In genomic region chr1:58883888-58884482, GRCh38 we compare ENCODE assay signal across 1 cellular context.
TF ChIP-seq lines count a peak whose summit lies in the region.

No MANE protein-coding gene starts in this region.

TF ChIP-seq in K562, 482 proteins besides CTCF, POLR2A, EP300 and RAD21 (continued from another document and continues in another):
- TF ChIP-seq REST (CRISPR knock-in tag; IDR thresholded peaks at IDR 0.05; ENCODE audit: low read depth) (no peak), TFAM (CRISPR knock-in tag; conservative IDR thresholded peaks at IDR 0.05) (no peak), POLR2G (IDR thresholded peaks at IDR 0.05; ENCODE audit: low read depth, low read length) (0 out of 2 replicates have a peak, but pooled peaks have one; percentile 9), MYC (IDR thresholded peaks at IDR 0.05; ENCODE audit: low read depth, low read length) (peak; percentile 99), MYC (CRISPR knock-in tag; IDR thresholded peaks at IDR 0.05; ENCODE audit: borderline replicate concordance, low read depth) (no peak), SRSF1 (IDR thresholded peaks at IDR 0.05; ENCODE audit: low read depth, low read length) (no peak), RBFOX2 (IDR thresholded peaks at IDR 0.05; ENCODE audit: low read depth, low read length) (peak; percentile 31; the same call in 1 of the 2 replicates), RBM25 (IDR thresholded peaks at IDR 0.05; ENCODE audit: low read depth, low read length, severe bottlenecking) (peak; percentile 100), NR3C1 (CRISPR knock-in tag; IDR thresholded peaks at IDR 0.05) (no peak), CEBPZ (IDR thresholded peaks at IDR 0.05; ENCODE audit: borderline replicate concordance, low read depth, low read length) (no peak), ZNF212 (CRISPR knock-in tag; IDR thresholded peaks at IDR 0.05) (no peak), SP2 (IDR thresholded peaks at IDR 0.05; ENCODE audit: extremely low read depth, low read depth, low read length, poor library complexity, severe bottlenecking) (no peak), TARDBP (IDR thresholded peaks at IDR 0.05) (no peak), ELF1 (tag; IDR thresholded peaks at IDR 0.05) (no peak), TAF1 (IDR thresholded peaks at IDR 0.05; ENCODE audit: control insufficient read depth, extremely low read depth, insufficient read depth, low read length, severe bottlenecking) (peak; percentile 28), ZNF324 (CRISPR knock-in tag; IDR thresholded peaks at IDR 0.05) (no peak), HDAC2 (IDR thresholded peaks at IDR 0.05) (peak; percentile 100), ZNF282 (CRISPR knock-in tag; IDR thresholded peaks at IDR 0.05) (no peak), MLLT1 (IDR thresholded peaks at IDR 0.05) (peak in 1 of 2 experiments; percentile 36; a peak in 2 of 4 replicates), TEAD1 (CRISPR knock-in tag; IDR thresholded peaks at IDR 0.05) (peak in 1 of 2 experiments; percentile 10; a peak in 2 of 4 replicates), CHD1 (IDR thresholded peaks at IDR 0.05; ENCODE audit: low read length) (peak; percentile 33), ZC3H4 (CRISPR knock-in tag; IDR thresholded peaks at IDR 0.05; ENCODE audit: borderline replicate concordance) (no peak), RFX7 (CRISPR knock-in tag; IDR thresholded peaks at IDR 0.05) (no peak), ZNF77 (CRISPR knock-in tag; IDR thresholded peaks at IDR 0.05) (no peak), MEIS2 (IDR thresholded peaks at IDR 0.05; ENCODE audit: partially characterized antibody) (peak; percentile 92), ZNF507 (tag; conservative IDR thresholded peaks at IDR 0.05) (0 out of 2 replicates have a peak, but pooled peaks have one; percentile 8), L3MBTL2 (IDR thresholded peaks at IDR 0.05) (peak; percentile 35), NBN (IDR thresholded peaks at IDR 0.05; ENCODE audit: low read depth) (peak; percentile 86), NFXL1 (CRISPR knock-in tag; IDR thresholded peaks at IDR 0.05) (no peak), TAL1 (IDR thresholded peaks at IDR 0.05) (peak; percentile 94), TFAP4 (CRISPR knock-in tag; IDR thresholded peaks at IDR 0.05; ENCODE audit: borderline replicate concordance) (0 out of 2 replicates have a peak, but pooled peaks have one; percentile 20), RNF2 (IDR thresholded peaks at IDR 0.05) (peak; percentile 97), CREM (IDR thresholded peaks at IDR 0.05; ENCODE audit: low read depth) (peak; percentile 84), KDM5B (IDR thresholded peaks at IDR 0.05; ENCODE audit: insufficient replicate concordance, low read depth, low read length) (no peak), HCFC1 (IDR thresholded peaks at IDR 0.05; ENCODE audit: low read depth, low read length) (peak; percentile 8; the same call in 1 of the 2 replicates), HDGF (IDR thresholded peaks at IDR 0.05) (0 out of 2 replicates have a peak, but pooled peaks have one; percentile 33), ADNP (tag; IDR thresholded peaks at IDR 0.05) (peak; percentile 100), ZBTB12 (CRISPR knock-in tag; IDR thresholded peaks at IDR 0.05) (peak; percentile 20; the same call in 1 of the 2 replicates), BRD4 (IDR thresholded peaks at IDR 0.05) (peak; percentile 65; the same call in 1 of the 2 replicates), PYGO2 (tag; IDR thresholded peaks at IDR 0.05) (peak; percentile 62; the same call in 1 of the 2 replicates), BACH1 (tag; IDR thresholded peaks at IDR 0.05) (no peak), NELFE (IDR thresholded peaks at IDR 0.05; ENCODE audit: insufficient read depth, insufficient read length) (no peak), JUN (IDR thresholded peaks at IDR 0.05; ENCODE audit: borderline replicate concordance, low read depth, low read length) (peak; percentile 70), JUN (CRISPR knock-in tag; IDR thresholded peaks at IDR 0.05; ENCODE audit: borderline replicate concordance) (no peak), SRSF7 (optimal IDR thresholded peaks at IDR 0.05; ENCODE audit: low read depth, low read length) (no peak)
- TF ChIP-seq, protein P1, sequence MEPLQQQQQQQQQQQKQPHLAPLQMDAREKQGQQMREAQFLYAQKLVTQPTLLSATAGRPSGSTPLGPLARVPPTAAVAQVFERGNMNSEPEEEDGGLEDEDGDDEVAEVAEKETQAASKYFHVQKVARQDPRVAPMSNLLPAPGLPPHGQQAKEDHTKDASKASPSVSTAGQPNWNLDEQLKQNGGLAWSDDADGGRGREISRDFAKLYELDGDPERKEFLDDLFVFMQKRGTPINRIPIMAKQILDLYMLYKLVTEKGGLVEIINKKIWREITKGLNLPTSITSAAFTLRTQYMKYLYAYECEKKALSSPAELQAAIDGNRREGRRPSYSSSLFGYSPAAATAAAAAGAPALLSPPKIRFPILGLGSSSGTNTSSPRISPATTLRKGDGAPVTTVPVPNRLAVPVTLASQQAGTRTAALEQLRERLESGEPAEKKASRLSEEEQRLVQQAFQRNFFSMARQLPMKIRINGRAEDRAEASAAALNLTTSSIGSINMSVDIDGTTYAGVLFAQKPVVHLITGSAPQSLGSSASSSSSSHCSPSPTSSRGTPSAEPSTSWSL (CRISPR knock-in tag; IDR thresholded peaks at IDR 0.05; ENCODE audit: borderline replicate concordance), result no peak
- TF ChIP-seq, protein P2, sequence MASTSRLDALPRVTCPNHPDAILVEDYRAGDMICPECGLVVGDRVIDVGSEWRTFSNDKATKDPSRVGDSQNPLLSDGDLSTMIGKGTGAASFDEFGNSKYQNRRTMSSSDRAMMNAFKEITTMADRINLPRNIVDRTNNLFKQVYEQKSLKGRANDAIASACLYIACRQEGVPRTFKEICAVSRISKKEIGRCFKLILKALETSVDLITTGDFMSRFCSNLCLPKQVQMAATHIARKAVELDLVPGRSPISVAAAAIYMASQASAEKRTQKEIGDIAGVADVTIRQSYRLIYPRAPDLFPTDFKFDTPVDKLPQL (IDR thresholded peaks at IDR 0.05; ENCODE audit: extremely low read depth, insufficient read length), result no peak
- TF ChIP-seq, protein P3, sequence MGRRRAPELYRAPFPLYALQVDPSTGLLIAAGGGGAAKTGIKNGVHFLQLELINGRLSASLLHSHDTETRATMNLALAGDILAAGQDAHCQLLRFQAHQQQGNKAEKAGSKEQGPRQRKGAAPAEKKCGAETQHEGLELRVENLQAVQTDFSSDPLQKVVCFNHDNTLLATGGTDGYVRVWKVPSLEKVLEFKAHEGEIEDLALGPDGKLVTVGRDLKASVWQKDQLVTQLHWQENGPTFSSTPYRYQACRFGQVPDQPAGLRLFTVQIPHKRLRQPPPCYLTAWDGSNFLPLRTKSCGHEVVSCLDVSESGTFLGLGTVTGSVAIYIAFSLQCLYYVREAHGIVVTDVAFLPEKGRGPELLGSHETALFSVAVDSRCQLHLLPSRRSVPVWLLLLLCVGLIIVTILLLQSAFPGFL (CRISPR knock-in tag; IDR thresholded peaks at IDR 0.05), result no peak
- TF ChIP-seq, protein P4, sequence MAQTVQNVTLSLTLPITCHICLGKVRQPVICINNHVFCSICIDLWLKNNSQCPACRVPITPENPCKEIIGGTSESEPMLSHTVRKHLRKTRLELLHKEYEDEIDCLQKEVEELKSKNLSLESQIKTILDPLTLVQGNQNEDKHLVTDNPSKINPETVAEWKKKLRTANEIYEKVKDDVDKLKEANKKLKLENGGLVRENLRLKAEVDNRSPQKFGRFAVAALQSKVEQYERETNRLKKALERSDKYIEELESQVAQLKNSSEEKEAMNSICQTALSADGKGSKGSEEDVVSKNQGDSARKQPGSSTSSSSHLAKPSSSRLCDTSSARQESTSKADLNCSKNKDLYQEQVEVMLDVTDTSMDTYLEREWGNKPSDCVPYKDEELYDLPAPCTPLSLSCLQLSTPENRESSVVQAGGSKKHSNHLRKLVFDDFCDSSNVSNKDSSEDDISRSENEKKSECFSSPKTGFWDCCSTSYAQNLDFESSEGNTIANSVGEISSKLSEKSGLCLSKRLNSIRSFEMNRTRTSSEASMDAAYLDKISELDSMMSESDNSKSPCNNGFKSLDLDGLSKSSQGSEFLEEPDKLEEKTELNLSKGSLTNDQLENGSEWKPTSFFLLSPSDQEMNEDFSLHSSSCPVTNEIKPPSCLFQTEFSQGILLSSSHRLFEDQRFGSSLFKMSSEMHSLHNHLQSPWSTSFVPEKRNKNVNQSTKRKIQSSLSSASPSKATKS (CRISPR knock-in tag; IDR thresholded peaks at IDR 0.05), result no peak
- TF ChIP-seq, protein P5, sequence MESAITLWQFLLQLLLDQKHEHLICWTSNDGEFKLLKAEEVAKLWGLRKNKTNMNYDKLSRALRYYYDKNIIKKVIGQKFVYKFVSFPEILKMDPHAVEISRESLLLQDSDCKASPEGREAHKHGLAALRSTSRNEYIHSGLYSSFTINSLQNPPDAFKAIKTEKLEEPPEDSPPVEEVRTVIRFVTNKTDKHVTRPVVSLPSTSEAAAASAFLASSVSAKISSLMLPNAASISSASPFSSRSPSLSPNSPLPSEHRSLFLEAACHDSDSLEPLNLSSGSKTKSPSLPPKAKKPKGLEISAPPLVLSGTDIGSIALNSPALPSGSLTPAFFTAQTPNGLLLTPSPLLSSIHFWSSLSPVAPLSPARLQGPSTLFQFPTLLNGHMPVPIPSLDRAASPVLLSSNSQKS (CRISPR knock-in tag; IDR thresholded peaks at IDR 0.05), result no peak
